8 cellular contexts compared by ENCODE assay signal in the genomic region with DNA sequence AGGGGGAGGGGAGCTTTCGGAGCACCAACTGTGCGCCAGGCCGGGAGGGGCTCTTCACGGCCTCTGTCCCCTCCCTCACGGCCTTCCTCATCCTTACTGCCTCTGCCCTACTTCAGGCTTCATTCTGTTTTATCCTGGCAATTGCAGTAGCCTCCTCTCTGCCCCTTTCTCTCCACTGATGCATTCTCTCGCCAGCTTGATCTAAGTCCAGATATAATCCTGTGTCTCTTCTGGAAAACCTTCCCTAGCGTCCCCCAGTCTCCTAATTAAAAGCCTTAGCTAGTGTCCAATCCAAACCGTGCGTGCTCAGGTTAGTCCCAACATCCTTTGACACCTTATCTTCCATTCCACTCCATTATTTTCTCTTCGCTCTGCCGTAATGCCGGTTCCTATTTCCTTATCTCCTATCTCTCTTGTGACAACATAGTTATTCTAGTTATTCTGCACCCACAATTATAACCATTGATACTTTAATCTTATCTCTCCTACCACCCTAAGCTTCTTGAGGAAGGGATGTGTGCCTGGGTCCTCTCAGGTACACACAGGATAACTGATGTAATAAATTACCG. TPM values are rescaled to one million over a fixed set of nuclear protein-coding genes. Genes with fewer than 3 reads are reported as not detected.
DNase-seq lines count a peak whose midpoint lies in the region; ATAC-seq, FAIRE-seq and TF ChIP-seq lines count a peak whose summit lies in the region.

No MANE protein-coding gene starts in this region.

- no peak for TF ChIP-seq CTCF in K562 (IDR thresholded peaks at IDR 0.05 in 2 of 3, conservative IDR thresholded peaks at IDR 0.05 in 1 of 3; ENCODE audit: insufficient read depth in 2 of 3, low read depth in 1 of 3, low read length in 3 of 3)

- FAIRE-seq in K562 (lab: Jason Lieb, UNC): no peak

- H3K27ac ChIP-seq in CD8-positive, alpha-beta memory T cell (ENCODE audit: low read depth, low read length): peak overlapping the region; percentile 6
- peak overlapping the region; percentile 86 for H3K27ac ChIP-seq in K562 (ENCODE audit: extremely low read depth, low read depth, low read length)

- TF ChIP-seq POLR2A in K562 (conservative IDR thresholded peaks at IDR 0.05): no peak

- ATAC-seq in K562 (peak; percentile 33), sciatic nerve (no peak), GM19395 (IDR thresholded peaks at IDR 0.05; ENCODE audit: unreplicated experiment) (no peak)

- intact Hi-C loops in K562 (cut with micrococcal nuclease): loop anchor here (2.0 kb wide), 1 partner anchor 15 kb away; no protein-coding TSS in a partner anchor
- intact Hi-C loops in sciatic nerve (cut with DNase I): no loop called here

- TF ChIP-seq RAD21 in K562 (CRISPR knock-in tag; conservative IDR thresholded peaks at IDR 0.05 in 1 of 2, IDR thresholded peaks at IDR 0.05 in 1 of 2): no peak

- 5% methylated on average over 13 of the region's 13 CpGs for WGBS in K562 (ENCODE audit: insufficient coverage, low coverage, missing lambda C conversion rate)

- no peaks in the 10 kb centered on the region for H3K27me3 Mint-ChIP-seq in CD8-positive, alpha-beta memory T cell
- H3K27me3 Mint-ChIP-seq in IgD-negative memory B cell: peaks cover 3% of the 10 kb centered on the region

- POLR2A ChIA-PET in CD8-positive, alpha-beta memory T cell (lab: Charles Lee): interaction anchor here (0.8 to 1.9 kb wide), 5 partner anchors 11 to 263 kb away, joined by 3 to 24 read pairs (median 8); partner anchors contain the start of genes SEPTIN1 and ZNF771
- POLR2A ChIA-PET in K562 (lab: Yijun Ruan, JAX): interaction anchor here (0.6 to 1.0 kb wide), 8 partner anchors 8 to 554 kb away, joined by 3 to 5 read pairs (median 3); partner anchors contain the start of genes DCTPP1 and TBC1D10B

- H3K9me1 ChIP-seq in K562 (ENCODE audit: control insufficient read depth, insufficient read depth, low read length): no peaks in the 10 kb centered on the region

- H4K20me1 ChIP-seq in K562 (replicated peaks; ENCODE audit: control insufficient read depth, insufficient read depth, low read length): no peaks in the 10 kb centered on the region

- H3K4me1 ChIP-seq in CD8-positive, alpha-beta memory T cell (ENCODE audit: insufficient read depth, low read length): peaks cover 25% of the 10 kb centered on the region
- H3K4me1 ChIP-seq in K562 (replicated peaks in 1 of 2; ENCODE audit: control insufficient read depth in 2 of 2, insufficient read depth in 2 of 2, low read length in 2 of 2): peaks cover 26 to 60% of the 10 kb centered on the region in 2 experiments

- CTCF ChIA-PET in CD8-positive, alpha-beta memory T cell (lab: Charles Lee): interaction anchor here (0.5 to 3.6 kb wide), 6 partner anchors 10 to 422 kb away, joined by 3 to 19 read pairs (median 8); partner anchors contain the start of genes SEPTIN1, TAOK2 and ZNF771
- CTCF ChIA-PET in K562 (lab: Yijun Ruan, JAX; ENCODE audit: low intra/inter-chr PET ratio): no interaction called here

- BruUV-seq in K562 (replicated peaks; lab: Mats Ljungman, UMichigan): TSS peak; percentile 63

- no peak for TF ChIP-seq EP300 in K562 (IDR thresholded peaks at IDR 0.05; ENCODE audit: low read length)

- in situ Hi-C loops in K562 (cut with MboI): no loop called here

- H3K4me3 Mint-ChIP-seq in CD8-positive, alpha-beta memory T cell: peak overlapping the region; percentile 72 to 93 (median 88)
- H3K4me3 Mint-ChIP-seq in IgD-negative memory B cell: peak overlapping the region; percentile 82 to 97 (median 93)

- H3K4me1 Mint-ChIP-seq in CD8-positive, alpha-beta memory T cell: peaks cover 33 to 53% (median 36%) of the 10 kb centered on the region in 3 donors
- H3K4me1 Mint-ChIP-seq in IgD-negative memory B cell: peaks cover 11 to 18% (median 12%) of the 10 kb centered on the region in 3 donors

- H2AFZ ChIP-seq in K562 (ENCODE audit: low read depth, low read length): peak overlapping the region; percentile 92

- peaks cover 0 to 27% (median 5%) of the 10 kb centered on the region in 3 donors for H3K36me3 Mint-ChIP-seq in CD8-positive, alpha-beta memory T cell
- H3K36me3 Mint-ChIP-seq in IgD-negative memory B cell: peaks cover 2% of the 10 kb centered on the region

- H3K9me3 Mint-ChIP-seq in CD8-positive, alpha-beta memory T cell: peaks cover 0 to 2% (median 0%) of the 10 kb centered on the region in 5 donors
- no peaks in the 10 kb centered on the region for H3K9me3 Mint-ChIP-seq in IgD-negative memory B cell

- H3K9ac ChIP-seq in K562 (ENCODE audit: insufficient read depth in 1 of 2, low read depth in 2 of 2, low read length in 2 of 2): peak overlapping the region; percentile 79 to 95

- H3K4me2 ChIP-seq in K562 (ENCODE audit: insufficient read depth, low read length): peak overlapping the region; percentile 76

- H3K27me3 ChIP-seq in CD8-positive, alpha-beta memory T cell (ENCODE audit: insufficient read depth, low read length, poor library complexity, severe bottlenecking): no peaks in the 10 kb centered on the region
- H3K27me3 ChIP-seq in K562 (ENCODE audit: control insufficient read depth in 2 of 2, insufficient read depth in 2 of 2, low read length in 2 of 2): no peaks in the 10 kb centered on the region

- H3K79me2 ChIP-seq in K562 (ENCODE audit: control insufficient read depth, insufficient read depth, low read length): peaks cover 10% of the 10 kb centered on the region

- H3K4me3 ChIP-seq in CD8-positive, alpha-beta memory T cell (ENCODE audit: low read length): peak overlapping the region; percentile 60
- peak overlapping the region; percentile 87 for H3K4me3 ChIP-seq in K562

- no peaks in the 10 kb centered on the region for H3K9me3 ChIP-seq in CD8-positive, alpha-beta memory T cell (ENCODE audit: low read length)
- no peaks in the 10 kb centered on the region for H3K9me3 ChIP-seq in K562 (replicated peaks; ENCODE audit: control insufficient read depth, insufficient read depth, low read depth, low read length)

- peak overlapping the region in 7 of 8 donors; percentile 28 to 89 (median 82) for H3K27ac Mint-ChIP-seq in CD8-positive, alpha-beta memory T cell
- H3K27ac Mint-ChIP-seq in IgD-negative memory B cell: peak overlapping the region in 2 of 3 donors; percentile 46 to 64

- no peaks in the 10 kb centered on the region for H3K36me3 ChIP-seq in CD8-positive, alpha-beta memory T cell (ENCODE audit: insufficient read depth, low read length)
- peaks cover 21% of the 10 kb centered on the region; the same call in 2 of the 3 replicates for H3K36me3 ChIP-seq in K562 (ENCODE audit: control insufficient read depth, insufficient read depth, low read length)

- no peak for DNase-seq in CD8-positive, alpha-beta memory T cell
- DNase-seq in K562 (ENCODE audit: extremely low read depth in 1 of 4, low spot score in 3 of 4) (peak in 3 of 4 experiments; percentile 27 to 66 (median 62)), midbrain (lab: John Stamatoyannopoulos, UW) (peak; percentile 45), sciatic nerve (ENCODE audit: low spot score) (no peak), DMS79 treated with DMSO at 0.1 percent for 48 hours (lab: John Stamatoyannopoulos, UW) (no peak)
- no peak for DNase-seq in stimulated activated CD4-positive, alpha-beta T cell treated with anti-CD3 and anti-CD28 coated beads, Interleukin-4, amount 100 ng/mL, for 24 hours

RNA-seq across cellular contexts. Expression of gene ZNF48, which starts 0.9 kb away (rescaled TPM):
- 10 to 100 TPM; 18.4 to 19.3 TPM for total RNA-seq in CD8-positive, alpha-beta memory T cell
- 10.2 TPM for polyA plus RNA-seq in CD8-positive, alpha-beta memory T cell
- polyA plus RNA-seq in IgD-negative memory B cell (9.7 TPM), K562 (2011; rRNA removed) (3.6 and 4.7 TPM in 2 replicates), K562 (2014; fragmentation: Illumina TruSeq; extraction: Trizol) (4.6 and 8.2 TPM in 2 replicates), K562 (2014; fragmentation: Nextera tagmentation; extraction: Ambion mirVana) (under 1 TPM; 0.38 to 0.46 TPM), K562 (2014; rRNA removed) (5.8 and 6.0 TPM in 2 replicates)
- total RNA-seq in K562 (2011; cell fraction: chromatin; rRNA removed; ENCODE audit: low replicate concordance): 9.7 and 12.9 TPM in 2 replicates
- 10.7 and 14.3 TPM in 2 replicates for total RNA-seq in K562 (2011; cell fraction: nucleolus; rRNA removed)
- 6.7 and 7.0 TPM in 2 replicates for total RNA-seq in K562 (2011; cell fraction: nucleoplasm; rRNA removed)
- total RNA-seq in K562 (2014; rRNA removed) (8.6 and 10.8 TPM in 2 replicates), K562 (2014; rRNA removed; fragmentation: Illumina TruSeq; extraction: Trizol) (3.3 and 3.4 TPM in 2 replicates), K562 (2015; rRNA removed; fragmentation: Illumina TruSeq; extraction: Trizol) (7.4 and 7.7 TPM in 2 replicates), K562 (2021) (9.0 and 11.6 TPM in 2 replicates), sciatic nerve (6.7 TPM)
- 3.9 and 10.6 TPM in 2 replicates for polyA plus RNA-seq in K562 (2011; cell fraction: cytosol; rRNA removed)
- 4.6 and 11.2 TPM in 2 replicates for polyA plus RNA-seq in K562 (2011; cell fraction: nucleus; rRNA removed)
- 6.1 and 7.6 TPM in 2 replicates for polyA plus RNA-seq in K562 (2012)
- polyA minus RNA-seq in K562 (2011; rRNA and poly(A)+ RNA removed): 2.8 and 4.5 TPM in 2 replicates
- 3.7 and 5.3 TPM in 2 replicates for polyA minus RNA-seq in K562 (2011; cell fraction: cytosol; rRNA and poly(A)+ RNA removed)
- polyA minus RNA-seq in K562 (2011; cell fraction: nucleus; rRNA and poly(A)+ RNA removed): 5.9 and 6.3 TPM in 2 replicates

RNA-seq across cellular contexts. Expression of gene ZNF771, which starts 11.3 kb away (rescaled TPM):
- 1 to 10 TPM; 7.3 to 9.8 TPM for total RNA-seq in CD8-positive, alpha-beta memory T cell
- polyA plus RNA-seq in CD8-positive, alpha-beta memory T cell: 6.0 TPM
- 4.8 TPM for polyA plus RNA-seq in IgD-negative memory B cell
- 11.2 and 27.3 TPM in 2 replicates for total RNA-seq in K562 (2011; cell fraction: chromatin; rRNA removed; ENCODE audit: low replicate concordance)
- 18.3 and 18.7 TPM in 2 replicates for total RNA-seq in K562 (2011; cell fraction: nucleolus; rRNA removed)
- total RNA-seq in K562 (2011; cell fraction: nucleoplasm; rRNA removed): 23.9 and 39.2 TPM in 2 replicates
- 11.2 and 12.2 TPM in 2 replicates for total RNA-seq in K562 (2014; rRNA removed)
- total RNA-seq in K562 (2014; rRNA removed; fragmentation: Illumina TruSeq; extraction: Trizol): 3.2 and 3.6 TPM in 2 replicates
- total RNA-seq in K562 (2015; rRNA removed; fragmentation: Illumina TruSeq; extraction: Trizol): 3.8 and 4.4 TPM in 2 replicates
- total RNA-seq in K562 (2021): 11.6 and 11.9 TPM in 2 replicates
- 4.3 and 5.1 TPM in 2 replicates for polyA plus RNA-seq in K562 (2011; rRNA removed)
- 7.5 and 37.3 TPM in 2 replicates for polyA plus RNA-seq in K562 (2011; cell fraction: cytosol; rRNA removed)
- polyA plus RNA-seq in K562 (2011; cell fraction: nucleus; rRNA removed): 5.7 and 14.8 TPM in 2 replicates
- polyA plus RNA-seq in K562 (2012): 6.0 and 7.0 TPM in 2 replicates
- polyA plus RNA-seq in K562 (2014; fragmentation: Illumina TruSeq; extraction: Trizol): 2.9 and 3.2 TPM in 2 replicates
- polyA plus RNA-seq in K562 (2014; fragmentation: Nextera tagmentation; extraction: Ambion mirVana): 1 to 10 TPM; 1.5 to 1.7 TPM
- polyA plus RNA-seq in K562 (2014; rRNA removed): 8.3 and 12.6 TPM in 2 replicates
- polyA minus RNA-seq in K562 (2011; rRNA and poly(A)+ RNA removed): 3.7 and 5.0 TPM in 2 replicates
- polyA minus RNA-seq in K562 (2011; cell fraction: cytosol; rRNA and poly(A)+ RNA removed): 2.2 and 4.0 TPM in 2 replicates
- 3.8 and 4.2 TPM in 2 replicates for polyA minus RNA-seq in K562 (2011; cell fraction: nucleus; rRNA and poly(A)+ RNA removed)
- 7.5 TPM for total RNA-seq in sciatic nerve

RNA-seq across cellular contexts. Expression of gene SEPTIN1, which starts 13.7 kb away (rescaled TPM):
- 100 to 1,000 TPM; 187 to 193 TPM for total RNA-seq in CD8-positive, alpha-beta memory T cell
- polyA plus RNA-seq in CD8-positive, alpha-beta memory T cell: 227 TPM
- polyA plus RNA-seq in IgD-negative memory B cell (161 TPM), K562 (2011; rRNA removed) (2.1 and 2.3 TPM in 2 replicates), K562 (2014; fragmentation: Illumina TruSeq; extraction: Trizol) (0.94 and 3.0 TPM in 2 replicates), K562 (2014; fragmentation: Nextera tagmentation; extraction: Ambion mirVana) (under 1 TPM in 1 of 2 experiments, not detected in 1; 0.23 TPM), K562 (2014; rRNA removed) (4.5 and 5.1 TPM in 2 replicates)
- 3.4 and 4.0 TPM in 2 replicates for total RNA-seq in K562 (2011; cell fraction: chromatin; rRNA removed; ENCODE audit: low replicate concordance)
- 2.5 and 4.2 TPM in 2 replicates for total RNA-seq in K562 (2011; cell fraction: nucleolus; rRNA removed)
- total RNA-seq in K562 (2011; cell fraction: nucleoplasm; rRNA removed): 3.8 and 7.6 TPM in 2 replicates
- total RNA-seq in K562 (2014; rRNA removed) (2.3 and 3.0 TPM in 2 replicates), K562 (2014; rRNA removed; fragmentation: Illumina TruSeq; extraction: Trizol) (1.2 TPM in 2 replicates), K562 (2015; rRNA removed; fragmentation: Illumina TruSeq; extraction: Trizol) (0.69 and 0.72 TPM in 2 replicates), K562 (2021) (4.2 and 5.6 TPM in 2 replicates), sciatic nerve (7.2 TPM)
- 3.4 TPM in 2 replicates for polyA plus RNA-seq in K562 (2011; cell fraction: cytosol; rRNA removed)
- polyA plus RNA-seq in K562 (2011; cell fraction: nucleus; rRNA removed): 6.0 and 6.8 TPM in 2 replicates
- polyA plus RNA-seq in K562 (2012): 3.3 and 4.4 TPM in 2 replicates
- 0.42 and 1.3 TPM in 2 replicates for polyA minus RNA-seq in K562 (2011; rRNA and poly(A)+ RNA removed)
- polyA minus RNA-seq in K562 (2011; cell fraction: cytosol; rRNA and poly(A)+ RNA removed): 1.3 and 3.0 TPM in 2 replicates
- 1.4 and 1.8 TPM in 2 replicates for polyA minus RNA-seq in K562 (2011; cell fraction: nucleus; rRNA and poly(A)+ RNA removed)

RNA-seq across cellular contexts. Expression of gene MYL11, which starts 21.5 kb away (rescaled TPM):
- 1 to 10 TPM; 1.9 to 2.4 TPM for total RNA-seq in CD8-positive, alpha-beta memory T cell
- 4.6 TPM for polyA plus RNA-seq in CD8-positive, alpha-beta memory T cell
- 1.7 TPM for polyA plus RNA-seq in IgD-negative memory B cell
- total RNA-seq in K562 (2011; cell fraction: chromatin; rRNA removed; ENCODE audit: low replicate concordance): not detected in 2 replicates
- not detected in 2 replicates for total RNA-seq in K562 (2011; cell fraction: nucleolus; rRNA removed)
- not detected in 2 replicates for total RNA-seq in K562 (2011; cell fraction: nucleoplasm; rRNA removed)
- total RNA-seq in K562 (2014; rRNA removed): 1.7 TPM in 1 of 2 replicates, not detected in the other
- total RNA-seq in K562 (2014; rRNA removed; fragmentation: Illumina TruSeq; extraction: Trizol): not detected in 2 replicates
- total RNA-seq in K562 (2015; rRNA removed; fragmentation: Illumina TruSeq; extraction: Trizol): 1.5 and 2.0 TPM in 2 replicates
- total RNA-seq in K562 (2021): 1.5 and 1.7 TPM in 2 replicates
- 0.31 TPM in 1 of 2 replicates, not detected in the other for polyA plus RNA-seq in K562 (2011; rRNA removed)
- 0.15 and 1.0 TPM in 2 replicates for polyA plus RNA-seq in K562 (2011; cell fraction: cytosol; rRNA removed)
- polyA plus RNA-seq in K562 (2011; cell fraction: nucleus; rRNA removed): 1.1 TPM in 1 of 2 replicates, not detected in the other
- 0.53 and 3.4 TPM in 2 replicates for polyA plus RNA-seq in K562 (2012)
- polyA plus RNA-seq in K562 (2014; fragmentation: Illumina TruSeq; extraction: Trizol): not detected in 2 replicates
- polyA plus RNA-seq in K562 (2014; fragmentation: Nextera tagmentation; extraction: Ambion mirVana): under 1 TPM; 0.52 to 0.73 TPM
- polyA plus RNA-seq in K562 (2014; rRNA removed): 0.62 TPM in 1 of 2 replicates, not detected in the other
- polyA minus RNA-seq in K562 (2011; rRNA and poly(A)+ RNA removed): not detected in 2 replicates
- not detected in 2 replicates for polyA minus RNA-seq in K562 (2011; cell fraction: cytosol; rRNA and poly(A)+ RNA removed)
- polyA minus RNA-seq in K562 (2011; cell fraction: nucleus; rRNA and poly(A)+ RNA removed): not detected in 2 replicates
- total RNA-seq in sciatic nerve: not detected

RNA-seq across cellular contexts. Expression of gene TBC1D10B, which starts 25.8 kb away (rescaled TPM):
- total RNA-seq in CD8-positive, alpha-beta memory T cell: 10 to 100 TPM; 59.0 to 61.4 TPM
- polyA plus RNA-seq in CD8-positive, alpha-beta memory T cell: 17.3 TPM
- polyA plus RNA-seq in IgD-negative memory B cell (11.3 TPM), K562 (2011; rRNA removed) (11.5 and 13.7 TPM in 2 replicates), K562 (2014; fragmentation: Illumina TruSeq; extraction: Trizol) (24.4 and 28.4 TPM in 2 replicates), K562 (2014; fragmentation: Nextera tagmentation; extraction: Ambion mirVana) (1 to 10 TPM; 2.2 to 2.3 TPM), K562 (2014; rRNA removed) (24.0 and 27.9 TPM in 2 replicates)
- 61.1 and 115 TPM in 2 replicates for total RNA-seq in K562 (2011; cell fraction: chromatin; rRNA removed; ENCODE audit: low replicate concordance)
- total RNA-seq in K562 (2011; cell fraction: nucleolus; rRNA removed): 62.5 and 64.2 TPM in 2 replicates
- 60.7 and 73.4 TPM in 2 replicates for total RNA-seq in K562 (2011; cell fraction: nucleoplasm; rRNA removed)
- total RNA-seq in K562 (2014; rRNA removed) (28.9 and 37.9 TPM in 2 replicates), K562 (2014; rRNA removed; fragmentation: Illumina TruSeq; extraction: Trizol) (11.9 and 12.6 TPM in 2 replicates), K562 (2015; rRNA removed; fragmentation: Illumina TruSeq; extraction: Trizol) (16.9 and 17.5 TPM in 2 replicates), K562 (2021) (52.1 and 55.4 TPM in 2 replicates), sciatic nerve (39.6 TPM)
- polyA plus RNA-seq in K562 (2011; cell fraction: cytosol; rRNA removed): 20.5 and 29.5 TPM in 2 replicates
- 30.9 and 49.1 TPM in 2 replicates for polyA plus RNA-seq in K562 (2011; cell fraction: nucleus; rRNA removed)
- 33.7 and 38.6 TPM in 2 replicates for polyA plus RNA-seq in K562 (2012)
- 13.2 and 19.4 TPM in 2 replicates for polyA minus RNA-seq in K562 (2011; rRNA and poly(A)+ RNA removed)
- 28.0 and 31.6 TPM in 2 replicates for polyA minus RNA-seq in K562 (2011; cell fraction: cytosol; rRNA and poly(A)+ RNA removed)
- polyA minus RNA-seq in K562 (2011; cell fraction: nucleus; rRNA and poly(A)+ RNA removed): 12.7 and 15.8 TPM in 2 replicates

Comparison
In these comparisons a context has a peak if more than half of its experiments do, and no peak if none do; other contexts are left out.
1. DNase-seq: peak in K562 (3 of 4) and midbrain (single experiment); none in CD8-positive, alpha-beta memory T cell (0 of 5), stimulated activated CD4-positive, alpha-beta T cell treated with anti-CD3 and anti-CD28 coated beads, Interleukin-4, amount 100 ng/mL, for 24 hours (single experiment), sciatic nerve (single experiment) and DMS79 treated with DMSO at 0.1 percent for 48 hours (single experiment).
2. RNA of gene SEPTIN1, which starts 13.7 kb away (total RNA-seq): 187 to 193 TPM in CD8-positive, alpha-beta memory T cell; 7.2 TPM in sciatic nerve (single experiment) and 0.69 to 7.6 TPM in K562; every median in the first group is over 10 times any median in the second.